ENCODE assay signal across 29 cellular contexts in the genomic region with DNA sequence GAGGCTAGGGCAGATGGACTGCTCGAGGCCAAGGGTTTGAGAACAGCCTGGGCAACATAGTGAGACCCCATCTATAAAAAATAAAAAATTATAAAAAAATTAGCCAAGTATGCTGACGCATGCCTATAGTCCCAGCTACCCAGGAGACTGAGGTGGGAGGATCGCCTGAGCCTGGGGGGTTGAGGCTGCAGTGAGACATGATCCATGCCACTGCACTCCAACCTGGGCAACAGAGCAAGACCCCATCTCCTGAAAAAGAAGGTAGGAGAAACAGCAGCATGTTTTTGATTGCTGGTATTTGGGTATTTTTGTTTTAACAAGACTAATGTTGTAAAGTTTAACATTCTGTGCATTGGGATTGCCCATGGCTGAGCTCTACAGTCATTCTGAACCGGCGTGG.
"Had no signal": no experiment of that assay in that cellular context is flagged by ENCODE, and none has a peak within 500 bp of the region (broad histone marks: within the 10 kb centered on the region; RNA-seq: fewer than 3 reads in every experiment).

No MANE protein-coding gene starts in this region.

- H3K27me3 ChIP-seq: neutrophil, pancreas, spleen, stomach, thyroid gland, tibial nerve, upper lobe of left lung, vagina had no signal

- H3K4me3 Mint-ChIP-seq: naive thymus-derived CD8-positive, alpha-beta T cell; natural killer cell treated with Interleukin-12 subunit alpha and Interleukin-12 subunit beta and Interleukin-15 and Interleukin-18, amount 100 ng/mL, for 72 hours; nephron progenitor cell; neural crest cell; stimulated activated effector memory CD8-positive, alpha-beta T cell treated with anti-CD3 and anti-CD28 coated beads, Interleukin-12 subunit alpha, Interleukin-12 subunit beta, amount 100 ng/mL, for 72 hours; stimulated activated naive B cell treated with anti-CD40 and anti-IgM and Interleukin-4, amounts not matched to agents 10 μg/mL and 1 μg/mL and 100 μg/mL, for 72 hours; stimulated activated naive CD8-positive, alpha-beta T cell treated with anti-CD3 and anti-CD28 coated beads, Interleukin-15, Interleukin-2, amounts not matched to agents 100 ng/mL and 50 ng/mL, for 24 hours had no signal

- H3K27ac ChIP-seq: neutrophil, pancreas, prostate gland, skin epidermis, spleen, stomach, thoracic aorta, thyroid gland, tibial nerve, upper lobe of left lung, vagina had no signal

- H3K36me3 Mint-ChIP-seq: natural killer cell treated with Interleukin-12 subunit alpha and Interleukin-12 subunit beta and Interleukin-15 and Interleukin-18, amount 100 ng/mL, for 72 hours had no signal

- H3K9me3 Mint-ChIP-seq: naive thymus-derived CD8-positive, alpha-beta T cell; natural killer cell treated with Interleukin-12 subunit alpha and Interleukin-12 subunit beta and Interleukin-15 and Interleukin-18, amount 100 ng/mL, for 72 hours; nephron progenitor cell; neural crest cell; stimulated activated effector memory CD8-positive, alpha-beta T cell treated with anti-CD3 and anti-CD28 coated beads, Interleukin-12 subunit alpha, Interleukin-12 subunit beta, amount 100 ng/mL, for 72 hours; stimulated activated naive B cell treated with anti-CD40 and anti-IgM and Interleukin-4, amounts not matched to agents 10 μg/mL and 1 μg/mL and 100 μg/mL, for 72 hours; stimulated activated naive CD8-positive, alpha-beta T cell treated with anti-CD3 and anti-CD28 coated beads, Interleukin-15, Interleukin-2, amounts not matched to agents 100 ng/mL and 50 ng/mL, for 24 hours had no signal

- H3K27ac Mint-ChIP-seq: naive thymus-derived CD8-positive, alpha-beta T cell; natural killer cell treated with Interleukin-12 subunit alpha and Interleukin-12 subunit beta and Interleukin-15 and Interleukin-18, amount 100 ng/mL, for 72 hours; nephron progenitor cell; stimulated activated effector memory CD8-positive, alpha-beta T cell treated with anti-CD3 and anti-CD28 coated beads, Interleukin-12 subunit alpha, Interleukin-12 subunit beta, amount 100 ng/mL, for 72 hours; stimulated activated naive B cell treated with anti-CD40 and anti-IgM and Interleukin-4, amounts not matched to agents 10 μg/mL and 1 μg/mL and 100 μg/mL, for 72 hours; stimulated activated naive CD8-positive, alpha-beta T cell treated with anti-CD3 and anti-CD28 coated beads, Interleukin-15, Interleukin-2, amounts not matched to agents 100 ng/mL and 50 ng/mL, for 24 hours had no signal

- H3K4me1 ChIP-seq: pancreas, prostate gland, spleen, stomach, thyroid gland, tibial nerve, upper lobe of left lung, vagina had no signal

- H3K4me2 ChIP-seq: smooth muscle cell had no signal

- H3K27me3 Mint-ChIP-seq: naive thymus-derived CD8-positive, alpha-beta T cell; natural killer cell treated with Interleukin-12 subunit alpha and Interleukin-12 subunit beta and Interleukin-15 and Interleukin-18, amount 100 ng/mL, for 72 hours; stimulated activated naive B cell treated with anti-CD40 and anti-IgM and Interleukin-4, amounts not matched to agents 10 μg/mL and 1 μg/mL and 100 μg/mL, for 72 hours; stimulated activated naive CD8-positive, alpha-beta T cell treated with anti-CD3 and anti-CD28 coated beads, Interleukin-15, Interleukin-2, amounts not matched to agents 100 ng/mL and 50 ng/mL, for 24 hours had no signal

- ATAC-seq: naive thymus-derived CD8-positive, alpha-beta T cell; natural killer cell treated with Interleukin-12 subunit alpha and Interleukin-12 subunit beta and Interleukin-15 and Interleukin-18, amount 100 ng/mL, for 72 hours; pancreas; right cardiac atrium; sciatic nerve; stimulated activated effector memory CD8-positive, alpha-beta T cell treated with anti-CD3 and anti-CD28 coated beads, Interleukin-12 subunit alpha, Interleukin-12 subunit beta, amount 100 ng/mL, for 72 hours; stimulated activated naive B cell treated with anti-CD40 and anti-IgM and Interleukin-4, amounts not matched to agents 10 μg/mL and 1 μg/mL and 100 μg/mL, for 72 hours had no signal

- DNase-seq: naive thymus-derived CD8-positive, alpha-beta T cell; nephron progenitor cell; nucleus accumbens; pancreas; retina; right cardiac atrium; spleen; stimulated activated CD4-positive, alpha-beta T cell treated with anti-CD3 and anti-CD28 coated beads, Interleukin-12 subunit alpha, Interleukin-12 subunit beta, amount 100 ng/mL, for 4 hours; stimulated activated CD4-positive, alpha-beta T cell treated with anti-CD3 and anti-CD28 coated beads, Interleukin-1b, Interleukin-23, amount 100 ng/mL, for 48 hours; stimulated activated CD4-positive, alpha-beta T cell treated with anti-CD3 and anti-CD28 coated beads, Interleukin-4, amount 100 ng/mL, for 24 hours; stimulated activated naive B cell treated with anti-CD40 and anti-IgM and Interleukin-4, amounts not matched to agents 10 μg/mL and 1 μg/mL and 100 μg/mL, for 72 hours; stimulated activated naive CD4-positive, alpha-beta T cell treated with Interleukin-2 at 50 U/mL for 16 hours; stomach; thyroid gland; trophoblast cell; upper lobe of left lung had no signal

- H3K9me3 ChIP-seq: neutrophil, pancreas, prostate gland, spleen, stomach, thoracic aorta, thyroid gland, tibial nerve, upper lobe of left lung, vagina had no signal

- H3K4me1 Mint-ChIP-seq: nephron progenitor cell; stimulated activated effector memory CD8-positive, alpha-beta T cell treated with anti-CD3 and anti-CD28 coated beads, Interleukin-12 subunit alpha, Interleukin-12 subunit beta, amount 100 ng/mL, for 72 hours had no signal

- H3K4me3 ChIP-seq: pancreas, prostate gland, skin epidermis, smooth muscle cell, spleen, stomach, thoracic aorta, thyroid gland, tibial nerve, upper lobe of left lung, vagina had no signal

- FAIRE-seq: pancreas, urothelium cell line had no signal
